8 cellular contexts compared by ENCODE assay signal in genomic region chr22:31753634-31754471, GRCh38. TPM values are rescaled to one million over a fixed set of nuclear protein-coding genes. Genes with fewer than 3 reads are reported as not detected.
A peak's percentile ranks its signal among the peaks of the same experiment; 100 is the strongest.
DNase-seq lines count a peak whose midpoint lies in the region; ATAC-seq and TF ChIP-seq lines count a peak whose summit lies in the region.

DEPDC5 (plus strand) TSS chr22:31754019; CDS start chr22:31754922, 903 bp downstream.

- H3K36me3 Mint-ChIP-seq in dendritic cell treated with granulocyte-macrophage colony-stimulating factor and Interleukin-4, amounts not matched to agents 40 ng/mL and 50 ng/mL, for 4 days (ENCODE audit: low read depth) = peaks cover 40% of the 10 kb centered on the region

- peak within 1 kb of the TSS; percentile 97 for H3K27ac Mint-ChIP-seq in dendritic cell treated with granulocyte-macrophage colony-stimulating factor and Interleukin-4, amounts not matched to agents 40 ng/mL and 50 ng/mL, for 4 days

- H3K4me1 ChIP-seq in left lung = peaks cover 22 to 44% of the 10 kb centered on the region in 2 donors

- peak within 1 kb of the TSS; percentile 95 to 97 for H3K27ac ChIP-seq in left lung

- H3K27me3 Mint-ChIP-seq in dendritic cell treated with granulocyte-macrophage colony-stimulating factor and Interleukin-4, amounts not matched to agents 40 ng/mL and 50 ng/mL, for 4 days = no peaks in the 10 kb centered on the region

- no peaks in the 10 kb centered on the region for H3K9me3 ChIP-seq in left lung

- no peak for TF ChIP-seq CTCF in left lung (IDR thresholded peaks at IDR 0.05)

- ATAC-seq in GM19372 (IDR thresholded peaks at IDR 0.05; ENCODE audit: low read depth, unreplicated experiment) (peak; percentile 72), HG03521 (IDR thresholded peaks at IDR 0.05; ENCODE audit: unreplicated experiment) (peak; percentile 67), left lung (peak; percentile 91)

- H3K9me3 Mint-ChIP-seq in dendritic cell treated with granulocyte-macrophage colony-stimulating factor and Interleukin-4, amounts not matched to agents 40 ng/mL and 50 ng/mL, for 4 days = no peaks in the 10 kb centered on the region

- peak within 1 kb of the TSS; percentile 85 for H3K4me3 Mint-ChIP-seq in dendritic cell treated with granulocyte-macrophage colony-stimulating factor and Interleukin-4, amounts not matched to agents 40 ng/mL and 50 ng/mL, for 4 days

- no peaks in the 10 kb centered on the region for H3K27me3 ChIP-seq in left lung

- peak; percentile 72 to 97 (median 90) for DNase-seq in C1 segment of cervical spinal cord (lab: John Stamatoyannopoulos, UW)
- peak; percentile 84 for DNase-seq in NCI-H774 (lab: John Stamatoyannopoulos, UW)
- DNase-seq in activated CD4-positive, alpha-beta T cell treated with anti-CD3 and anti-CD28 coated beads, Interleukin-2, amount 50 U/mL, for 4 hours = peak; percentile 92 to 93
- peak; percentile 97 to 99 for DNase-seq in left lung
- peak; percentile 96 to 98 for DNase-seq in stimulated activated CD4-positive, alpha-beta T cell treated with anti-CD3 and anti-CD28 coated beads, Interleukin-2, amount 100 ng/mL, for 48 hours

- H3K36me3 ChIP-seq in left lung = peaks cover 0 to 16% of the 10 kb centered on the region in 2 donors

- peak within 1 kb of the TSS; percentile 85 to 89 for H3K4me3 ChIP-seq in left lung

- intact Hi-C loops in dendritic cell treated with granulocyte-macrophage colony-stimulating factor and Interleukin-4, amounts not matched to agents 40 ng/mL and 50 ng/mL, for 4 days (cut with micrococcal nuclease) = loop anchor here (5.0 kb wide), 1 partner anchor 92 kb away; the partner anchor contains the start of gene PISD
- intact Hi-C loops in left lung (cut with DNase I) = no loop called here

- H3K4me1 Mint-ChIP-seq in dendritic cell treated with granulocyte-macrophage colony-stimulating factor and Interleukin-4, amounts not matched to agents 40 ng/mL and 50 ng/mL, for 4 days (ENCODE audit: low read depth) = peaks cover 48% of the 10 kb centered on the region

RNA-seq across cellular contexts. Expression of gene DEPDC5, which starts in this region (rescaled TPM):
- 10 to 100 TPM; 23.2 to 31.1 TPM for total RNA-seq in left lung

Comparison
In these comparisons a context has a peak if more than half of its experiments do, and no peak if none do; other contexts are left out.
1. Peak in every context shown above with its lines: DNase-seq, ATAC-seq, H3K4me3 ChIP-seq and H3K27ac ChIP-seq.